ENCODE assay signal across 6 cellular contexts in genomic region chr22:20117656-20118571, GRCh38. TPM values are rescaled to one million over a fixed set of nuclear protein-coding genes. Genes with fewer than 3 reads are reported as not detected.
DNase-seq lines count a peak whose midpoint lies in the region; ATAC-seq, FAIRE-seq and TF ChIP-seq lines count a peak whose summit lies in the region.

No MANE protein-coding gene starts in this region.

- under 1% methylated on average over 6 of the region's 65 CpGs for WGBS in A549 (ENCODE audit: missing lambda C conversion rate)
- 1% methylated on average over 65 of the region's 65 CpGs for whole genome bisulfite sequencing in sigmoid colon, 2 donors

- H3K4me1 ChIP-seq in A549 (peaks cover 22% of the 10 kb centered on the region), sigmoid colon (peaks cover 0 to 55% (median 44%) of the 10 kb centered on the region in 4 donors)
- peaks cover 24% of the 10 kb centered on the region for H3K4me1 ChIP-seq in effector memory CD4-positive, alpha-beta T cell (ENCODE audit: control insufficient read depth, insufficient read depth, low read length, poor library complexity, severe bottlenecking)

- no peak for FAIRE-seq in A549 (lab: Jason Lieb, UNC)

- no peaks in the 10 kb centered on the region for H3K9me3 ChIP-seq in A549
- no peaks in the 10 kb centered on the region for H3K9me3 ChIP-seq in effector memory CD4-positive, alpha-beta T cell (ENCODE audit: control insufficient read depth, low read length)
- H3K9me3 ChIP-seq in sigmoid colon, result no peaks in the 10 kb centered on the region

- peak overlapping the region; percentile 90 to 100 for H3K27ac ChIP-seq in A549
- peak overlapping the region; percentile 86 for H3K27ac ChIP-seq in effector memory CD4-positive, alpha-beta T cell (ENCODE audit: insufficient read depth, low read length, poor library complexity, severe bottlenecking)
- peak overlapping the region; percentile 83 to 91 (median 88) for H3K27ac ChIP-seq in sigmoid colon

- DNase-seq in A549 (ENCODE audit: low read depth in 1 of 2, low spot score in 1 of 2) (no peak), T-helper 1 cell (peak in 4 of 5 donors; percentile 32 to 52 (median 40)), sigmoid colon (no peak), C1 segment of cervical spinal cord (lab: John Stamatoyannopoulos, UW) (no peak)
- DNase-seq in effector memory CD4-positive, alpha-beta T cell, result peak; percentile 38 to 51 (median 51)

- no peak for TF ChIP-seq POLR2A in A549 (IDR thresholded peaks at IDR 0.05; ENCODE audit: low read length)
- TF ChIP-seq POLR2A in sigmoid colon (IDR thresholded peaks at IDR 0.05), result no peak

- H3K4me3 ChIP-seq in A549, result peak overlapping the region; percentile 60
- H3K4me3 ChIP-seq in effector memory CD4-positive, alpha-beta T cell (ENCODE audit: insufficient read depth, low read depth, low read length, poor library complexity, severe bottlenecking), result peak overlapping the region; percentile 85
- peak overlapping the region; percentile 67 to 93 (median 86) for H3K4me3 ChIP-seq in sigmoid colon

- intact Hi-C loops in sigmoid colon (cut with DNase I), result loop anchor here (5.0 to 10.0 kb wide), 4 partner anchors 36 to 163 kb away; partner anchors contain the start of genes DGCR8 and TANGO2

- no peak for TF ChIP-seq EP300 in A549 (IDR thresholded peaks at IDR 0.05)
- TF ChIP-seq EP300 in sigmoid colon (IDR thresholded peaks at IDR 0.05), result no peak

- H3K4me2 ChIP-seq in A549, result peak overlapping the region; percentile 96

- CTCF ChIA-PET in A549 (lab: Yijun Ruan, JAX), result no interaction called here

- TF ChIP-seq RAD21 in A549 (conservative IDR thresholded peaks at IDR 0.05 in 1 of 2, IDR thresholded peaks at IDR 0.05 in 1 of 2), result no peak

- H3K27me3 ChIP-seq in effector memory CD4-positive, alpha-beta T cell (replicated peaks; ENCODE audit: control insufficient read depth, insufficient read depth, low read length, poor library complexity, severe bottlenecking), result no peaks in the 10 kb centered on the region
- H3K27me3 ChIP-seq in sigmoid colon, result no peaks in the 10 kb centered on the region

- H3K36me3 ChIP-seq in effector memory CD4-positive, alpha-beta T cell (ENCODE audit: control insufficient read depth, insufficient read depth, low read length), result peaks cover 58% of the 10 kb centered on the region
- peaks cover 4 to 56% (median 34%) of the 10 kb centered on the region in 4 donors for H3K36me3 ChIP-seq in sigmoid colon

- POLR2A ChIA-PET in A549 (lab: Yijun Ruan, JAX), result interaction anchor here (0.8 kb wide), 1 partner anchor 9 kb away, joined by 3 read pairs; no protein-coding TSS in a partner anchor

- TF ChIP-seq CTCF in A549 (IDR thresholded peaks at IDR 0.05), result no peak
- no peak for TF ChIP-seq CTCF in sigmoid colon (IDR thresholded peaks at IDR 0.05)

- ATAC-seq in A549, result peak in 1 of 2 experiments; percentile 35; a peak in 4 of 6 replicates
- peak; percentile 17 for ATAC-seq in GM21576 (IDR thresholded peaks at IDR 0.05; ENCODE audit: unreplicated experiment)

TF ChIP-seq in A549, 52 proteins besides CTCF, POLR2A, EP300 and RAD21:
- no peak for TF ChIP-seq KDM5A (IDR thresholded peaks at IDR 0.05)
- TF ChIP-seq FOSL2 (IDR thresholded peaks at IDR 0.05), result no peak
- no peak for TF ChIP-seq FOSL2 (CRISPR knock-in tag; IDR thresholded peaks at IDR 0.05)
- TF ChIP-seq JUN (IDR thresholded peaks at IDR 0.05), result peak in 1 of 2 experiments; percentile 26; a peak in 1 of 5 replicates
- TF ChIP-seq CBX8 (IDR thresholded peaks at IDR 0.05), result no peak
- no peak for TF ChIP-seq HDAC2 (IDR thresholded peaks at IDR 0.05)
- TF ChIP-seq SREBF2 (IDR thresholded peaks at IDR 0.05), result no peak

RNA-seq across cellular contexts. Expression of gene TRMT2A, which starts 0.9 kb away (rescaled TPM):
- 11.6 and 12.3 TPM in 2 replicates for polyA plus RNA-seq in A549 (2011; rRNA removed)
- 32.3 and 34.4 TPM in 2 replicates for polyA plus RNA-seq in A549 (2012; cell fraction: cytosol; rRNA removed)
- polyA plus RNA-seq in A549 (2012; cell fraction: nucleus; rRNA removed), result 163 and 177 TPM in 2 replicates
- polyA plus RNA-seq in A549 (2017; fragmentation: RNase III; extraction: RNeasy Plus Mini Kit Qiagen cat#74134 plus additional on column Dnase treatment), result 24.1 to 28.8 TPM (median 26.8 TPM) in 3 replicates
- polyA minus RNA-seq in A549 (2011; rRNA and poly(A)+ RNA removed), result 16.7 and 35.7 TPM in 2 replicates
- total RNA-seq in sigmoid colon, result 10 to 100 TPM; 40.0 to 55.1 (median 51.1) TPM
- 10 to 100 TPM in 1 of 3 donors, 1 to 10 TPM in 2; 8.6 to 43.7 (median 9.0) TPM for polyA plus RNA-seq in sigmoid colon

RNA-seq across cellular contexts. Expression of gene RANBP1, which starts 2.0 kb away (rescaled TPM):
- polyA plus RNA-seq in A549 (2011; rRNA removed), result 197 and 239 TPM in 2 replicates
- 564 and 757 TPM in 2 replicates for polyA plus RNA-seq in A549 (2012; cell fraction: cytosol; rRNA removed)
- 225 and 357 TPM in 2 replicates for polyA plus RNA-seq in A549 (2012; cell fraction: nucleus; rRNA removed)
- polyA plus RNA-seq in A549 (2017; fragmentation: RNase III; extraction: RNeasy Plus Mini Kit Qiagen cat#74134 plus additional on column Dnase treatment), result 325 to 369 TPM (median 338 TPM) in 3 replicates
- polyA minus RNA-seq in A549 (2011; rRNA and poly(A)+ RNA removed), result 125 and 144 TPM in 2 replicates
- 100 to 1,000 TPM; 135 to 194 (median 163) TPM for total RNA-seq in sigmoid colon
- 100 to 1,000 TPM in 1 of 3 donors, 10 to 100 TPM in 2; 67.9 to 163 (median 79.8) TPM for polyA plus RNA-seq in sigmoid colon

RNA-seq across cellular contexts. Expression of gene ZDHHC8, which starts 13.7 kb away (rescaled TPM):
- polyA plus RNA-seq in A549 (2011; rRNA removed), result 5.3 and 7.2 TPM in 2 replicates
- polyA plus RNA-seq in A549 (2012; cell fraction: cytosol; rRNA removed), result 41.3 and 45.4 TPM in 2 replicates
- 208 and 285 TPM in 2 replicates for polyA plus RNA-seq in A549 (2012; cell fraction: nucleus; rRNA removed)
- polyA plus RNA-seq in A549 (2017; fragmentation: RNase III; extraction: RNeasy Plus Mini Kit Qiagen cat#74134 plus additional on column Dnase treatment), result 24.2 to 29.0 TPM (median 28.1 TPM) in 3 replicates
- 1.8 and 4.6 TPM in 2 replicates for polyA minus RNA-seq in A549 (2011; rRNA and poly(A)+ RNA removed)
- 10 to 100 TPM in 2 of 4 donors, 1 to 10 TPM in 2; 4.6 to 14.3 (median 9.5) TPM for total RNA-seq in sigmoid colon
- 10 to 100 TPM in 1 of 3 donors, 1 to 10 TPM in 2; 1.8 to 26.0 (median 4.2) TPM for polyA plus RNA-seq in sigmoid colon

RNA-seq across cellular contexts. Expression of gene CCDC188, which starts 32.9 kb away (rescaled TPM):
- polyA plus RNA-seq in A549 (2011; rRNA removed), result not detected in 2 replicates
- polyA plus RNA-seq in A549 (2012; cell fraction: cytosol; rRNA removed), result not detected in 2 replicates
- polyA plus RNA-seq in A549 (2012; cell fraction: nucleus; rRNA removed), result 0.05 TPM in 1 of 2 replicates, not detected in the other
- polyA plus RNA-seq in A549 (2017; fragmentation: RNase III; extraction: RNeasy Plus Mini Kit Qiagen cat#74134 plus additional on column Dnase treatment), result not detected in 3 replicates
- polyA minus RNA-seq in A549 (2011; rRNA and poly(A)+ RNA removed), result not detected in 2 replicates
- under 1 TPM in 1 of 4 donors, not detected in 3; 0.41 TPM for total RNA-seq in sigmoid colon
- polyA plus RNA-seq in sigmoid colon, result 1 to 10 TPM in 1 of 3 donors, not detected in 2; 1.1 TPM

RNA-seq across cellular contexts. Expression of gene DGCR8, which starts 37.9 kb away (rescaled TPM):
- polyA plus RNA-seq in A549 (2011; rRNA removed), result 18.1 and 18.7 TPM in 2 replicates
- 15.6 and 16.4 TPM in 2 replicates for polyA plus RNA-seq in A549 (2012; cell fraction: cytosol; rRNA removed)
- 65.3 and 77.7 TPM in 2 replicates for polyA plus RNA-seq in A549 (2012; cell fraction: nucleus; rRNA removed)
- 20.6 to 22.1 TPM (median 21.3 TPM) in 3 replicates for polyA plus RNA-seq in A549 (2017; fragmentation: RNase III; extraction: RNeasy Plus Mini Kit Qiagen cat#74134 plus additional on column Dnase treatment)
- 16.5 and 20.6 TPM in 2 replicates for polyA minus RNA-seq in A549 (2011; rRNA and poly(A)+ RNA removed)
- total RNA-seq in sigmoid colon, result 10 to 100 TPM; 15.0 to 32.7 (median 22.2) TPM
- 10 to 100 TPM in 1 of 3 donors, 1 to 10 TPM in 2; 6.7 to 24.1 (median 8.4) TPM for polyA plus RNA-seq in sigmoid colon

Comparison
In these comparisons a context has a peak if more than half of its experiments do, and no peak if none do; other contexts are left out.
1. DNase-seq: peak in T-helper 1 cell (4 of 5) and effector memory CD4-positive, alpha-beta T cell (3 of 3); none in A549 (0 of 2), sigmoid colon (single experiment) and C1 segment of cervical spinal cord (0 of 14).
2. Peak in every context shown above with its lines, with median percentiles within 50 percentile points of each other: H3K27ac ChIP-seq and H3K4me3 ChIP-seq.